Comparison of ENCODE assay signal across 2 cellular contexts in the genomic region with DNA sequence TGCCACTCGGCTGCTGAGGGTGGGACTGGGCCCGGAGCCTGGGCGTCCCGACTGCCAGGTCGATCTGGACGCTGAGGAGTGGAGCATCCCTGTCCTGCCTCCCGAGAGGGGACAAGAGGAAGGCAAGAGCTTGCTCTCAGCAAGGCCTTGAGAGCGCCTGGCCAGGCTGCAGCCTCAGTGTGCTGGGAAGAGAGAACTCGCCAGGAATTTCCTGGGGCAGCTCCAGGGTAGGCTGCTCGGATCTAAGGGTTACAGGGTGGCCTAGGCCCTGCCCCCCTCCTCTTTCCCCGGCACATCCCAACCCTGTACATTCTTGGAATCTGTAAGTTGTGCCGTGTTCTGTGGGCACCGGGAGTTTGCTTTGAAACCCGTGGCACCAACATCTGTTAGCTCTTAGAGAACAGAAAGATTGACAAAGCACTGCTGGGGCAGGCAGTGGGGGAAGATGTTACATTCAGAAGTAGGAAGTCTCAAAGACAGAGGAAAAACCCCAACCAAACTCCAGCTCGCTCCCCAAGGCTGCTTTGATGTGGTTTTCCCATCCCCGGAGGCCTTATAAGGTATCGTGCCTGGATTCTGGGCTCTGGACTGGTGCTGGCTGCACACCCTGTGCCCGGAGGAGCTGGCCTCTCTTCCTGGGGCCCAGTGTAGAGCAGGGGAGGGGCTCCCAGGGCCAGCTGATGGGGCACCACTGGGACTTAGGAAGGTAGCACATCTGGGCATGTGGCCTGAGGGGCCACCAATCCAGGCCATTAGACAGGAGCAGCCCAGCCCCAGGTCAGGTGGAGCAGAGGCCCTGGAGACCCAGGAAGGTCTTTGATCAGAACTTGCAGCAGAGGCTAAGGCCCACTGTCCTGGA.
TF ChIP-seq lines count a peak whose summit lies in the region.

No MANE protein-coding gene starts in this region.

TF ChIP-seq in HCT116, 20 proteins besides CTCF, POLR2A, EP300 and RAD21:
- TF ChIP-seq SP1 (IDR thresholded peaks at IDR 0.05; ENCODE audit: low read depth) (no peak), TCF7L2 (IDR thresholded peaks at IDR 0.05; ENCODE audit: borderline replicate concordance, extremely low read depth, insufficient read depth, insufficient read length) (peak; percentile 70)

TF ChIP-seq in liver, 16 proteins besides CTCF, POLR2A, EP300 and RAD21 (continued from another document):
- TF ChIP-seq TAF1 (conservative IDR thresholded peaks at IDR 0.05) (no peak), ZBTB33 (IDR thresholded peaks at IDR 0.05) (no peak), EGR1 (IDR thresholded peaks at IDR 0.05; ENCODE audit: low read depth in 2 of 2) (no peak), HNF4G (IDR thresholded peaks at IDR 0.05) (no peak), SP1 (IDR thresholded peaks at IDR 0.05) (no peak), HNF4A (conservative IDR thresholded peaks at IDR 0.05) (no peak)
- TF ChIP-seq, protein P1, sequence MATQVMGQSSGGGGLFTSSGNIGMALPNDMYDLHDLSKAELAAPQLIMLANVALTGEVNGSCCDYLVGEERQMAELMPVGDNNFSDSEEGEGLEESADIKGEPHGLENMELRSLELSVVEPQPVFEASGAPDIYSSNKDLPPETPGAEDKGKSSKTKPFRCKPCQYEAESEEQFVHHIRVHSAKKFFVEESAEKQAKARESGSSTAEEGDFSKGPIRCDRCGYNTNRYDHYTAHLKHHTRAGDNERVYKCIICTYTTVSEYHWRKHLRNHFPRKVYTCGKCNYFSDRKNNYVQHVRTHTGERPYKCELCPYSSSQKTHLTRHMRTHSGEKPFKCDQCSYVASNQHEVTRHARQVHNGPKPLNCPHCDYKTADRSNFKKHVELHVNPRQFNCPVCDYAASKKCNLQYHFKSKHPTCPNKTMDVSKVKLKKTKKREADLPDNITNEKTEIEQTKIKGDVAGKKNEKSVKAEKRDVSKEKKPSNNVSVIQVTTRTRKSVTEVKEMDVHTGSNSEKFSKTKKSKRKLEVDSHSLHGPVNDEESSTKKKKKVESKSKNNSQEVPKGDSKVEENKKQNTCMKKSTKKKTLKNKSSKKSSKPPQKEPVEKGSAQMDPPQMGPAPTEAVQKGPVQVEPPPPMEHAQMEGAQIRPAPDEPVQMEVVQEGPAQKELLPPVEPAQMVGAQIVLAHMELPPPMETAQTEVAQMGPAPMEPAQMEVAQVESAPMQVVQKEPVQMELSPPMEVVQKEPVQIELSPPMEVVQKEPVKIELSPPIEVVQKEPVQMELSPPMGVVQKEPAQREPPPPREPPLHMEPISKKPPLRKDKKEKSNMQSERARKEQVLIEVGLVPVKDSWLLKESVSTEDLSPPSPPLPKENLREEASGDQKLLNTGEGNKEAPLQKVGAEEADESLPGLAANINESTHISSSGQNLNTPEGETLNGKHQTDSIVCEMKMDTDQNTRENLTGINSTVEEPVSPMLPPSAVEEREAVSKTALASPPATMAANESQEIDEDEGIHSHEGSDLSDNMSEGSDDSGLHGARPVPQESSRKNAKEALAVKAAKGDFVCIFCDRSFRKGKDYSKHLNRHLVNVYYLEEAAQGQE (IDR thresholded peaks at IDR 0.05): no peak
